Comparison of ENCODE assay signal across 2 cellular contexts in genomic region chr6:127950566-127951141, GRCh38.
TF ChIP-seq lines count a peak whose summit lies in the region.

No MANE protein-coding gene starts in this region.

TF ChIP-seq in HepG2, 621 proteins besides CTCF, POLR2A, EP300 and RAD21 (continued from another document):
- TF ChIP-seq TFAP4 (IDR thresholded peaks at IDR 0.05; ENCODE audit: borderline replicate concordance, low read depth) (no peak), TRIM22 (IDR thresholded peaks at IDR 0.05) (no peak), ZNF607 (CRISPR knock-in tag; IDR thresholded peaks at IDR 0.05; ENCODE audit: borderline replicate concordance) (no peak), EZH2 (conservative IDR thresholded peaks at IDR 0.05; ENCODE audit: low read depth, low read length) (no peak), ZBTB46 (CRISPR knock-in tag; IDR thresholded peaks at IDR 0.05; ENCODE audit: borderline replicate concordance) (no peak)

TF ChIP-seq in GM23338, 12 proteins besides CTCF, POLR2A, EP300 and RAD21:
- TF ChIP-seq REST (IDR thresholded peaks at IDR 0.05; ENCODE audit: unreplicated experiment) (no peak), ZNF462 (CRISPR knock-in tag; IDR thresholded peaks at IDR 0.05) (no peak), ZNF114 (CRISPR knock-in tag; IDR thresholded peaks at IDR 0.05) (no peak), JUNB (IDR thresholded peaks at IDR 0.05; ENCODE audit: unreplicated experiment) (no peak), ZNF331 (CRISPR knock-in tag; IDR thresholded peaks at IDR 0.05; ENCODE audit: low read depth) (no peak), CREB1 (CRISPR knock-in tag; IDR thresholded peaks at IDR 0.05; ENCODE audit: low read depth) (no peak), NANOG (IDR thresholded peaks at IDR 0.05; ENCODE audit: borderline replicate concordance) (no peak), STAT1 (IDR thresholded peaks at IDR 0.05; ENCODE audit: unreplicated experiment) (no peak), EZH2 (IDR thresholded peaks at IDR 0.05; ENCODE audit: low read depth, unreplicated experiment) (no peak), POLR2AphosphoS5 (IDR thresholded peaks at IDR 0.05; ENCODE audit: low read depth) (no peak), ETS1 (IDR thresholded peaks at IDR 0.05) (no peak), EZH2phosphoT487 (IDR thresholded peaks at IDR 0.05; ENCODE audit: unreplicated experiment) (no peak)
